In the genomic region with DNA sequence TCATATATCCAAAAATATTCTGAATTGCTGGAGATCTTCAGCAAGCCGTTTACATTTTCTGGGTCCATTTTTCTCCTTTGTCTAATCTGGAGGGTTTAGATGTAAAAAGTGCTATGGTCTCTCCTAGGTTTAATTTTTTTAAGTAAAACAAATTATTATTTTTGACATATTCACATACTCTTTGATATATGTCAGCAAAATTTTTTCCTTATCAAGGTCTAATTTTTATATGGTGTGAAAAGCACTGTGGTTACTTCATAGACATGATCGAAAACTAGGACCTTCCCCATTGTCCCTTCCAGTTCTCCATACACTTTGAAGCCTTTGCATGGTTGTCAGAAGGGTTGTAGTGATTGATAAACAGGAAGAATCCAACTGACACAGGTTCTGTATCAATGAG, we compare ENCODE assay signal across 23 cellular contexts.
DNase-seq lines count a peak whose midpoint lies in the region; ATAC-seq and TF ChIP-seq lines count a peak whose summit lies in the region.
"Had no signal": no experiment of that assay in that cellular context is flagged by ENCODE, and none has a peak within 500 bp of the region (broad histone marks: within the 10 kb centered on the region; RNA-seq: fewer than 3 reads in every experiment).

No MANE protein-coding gene starts in this region.

- TF ChIP-seq CTCF in ascending aorta (IDR thresholded peaks at IDR 0.05) (no peak), tibial artery (IDR thresholded peaks at IDR 0.05) (no peak)
- no peak for TF ChIP-seq CTCF in activated CD8-positive, alpha-beta T cell treated with anti-CD3 and anti-CD28 coated beads for 36 hours (IDR thresholded peaks at IDR 0.05)

- in situ Hi-C loops in GM23248 (cut with MboI): no loop called here

- H3K9ac ChIP-seq in GM23248 (no peak overlapping the region), mesenchymal stem cell (ENCODE audit: low read length) (peak overlapping the region; percentile 53)

- H2BK15ac ChIP-seq in mesenchymal stem cell (ENCODE audit: low read depth, poor library complexity, severe bottlenecking): no peak overlapping the region

- H3K27me3 ChIP-seq in GM23248 (replicated peaks; ENCODE audit: insufficient read depth) (no peaks in the 10 kb centered on the region), ascending aorta (no peaks in the 10 kb centered on the region), mesenchymal stem cell (ENCODE audit: control insufficient read depth in 1 of 2, insufficient read depth in 1 of 2, low read length in 2 of 2) (no peaks in the 10 kb centered on the region), tibial artery (no peaks in the 10 kb centered on the region)

- H3K79me2 ChIP-seq in GM23248 (ENCODE audit: insufficient read depth): no peaks in the 10 kb centered on the region

- H3K4me3 ChIP-seq in GM23248: no peak overlapping the region
- no peak overlapping the region for H3K4me3 ChIP-seq in ascending aorta
- H3K4me3 ChIP-seq in mesenchymal stem cell (ENCODE audit: insufficient read depth in 1 of 2, low read depth in 1 of 2, low read length in 2 of 2): no peak overlapping the region
- no peak overlapping the region for H3K4me3 ChIP-seq in tibial artery

- peaks cover 7% of the 10 kb centered on the region for H3K9me3 Mint-ChIP-seq in activated CD4-positive, alpha-beta T cell treated with anti-CD3 and anti-CD28 coated beads, Interleukin-2, amount 10 ng/mL, durations not matched to agents 24 days and 14 days
- peaks cover 2% of the 10 kb centered on the region for H3K9me3 Mint-ChIP-seq in activated CD8-positive, alpha-beta T cell treated with anti-CD3 and anti-CD28 coated beads for 36 hours
- H3K9me3 Mint-ChIP-seq: CD8-positive, alpha-beta T cell had no signal

- no peak overlapping the region for H2BK120ac ChIP-seq in mesenchymal stem cell (ENCODE audit: low read depth, low read length)

- no peak overlapping the region for H3K4ac ChIP-seq in mesenchymal stem cell (ENCODE audit: low read depth in 1 of 2, low read length in 2 of 2)

- no peaks in the 10 kb centered on the region for H3K79me1 ChIP-seq in mesenchymal stem cell (replicated peaks; ENCODE audit: low read length, poor library complexity, severe bottlenecking)

- no peaks in the 10 kb centered on the region for H3K9me2 ChIP-seq in GM23248 (ENCODE audit: insufficient read depth)

- no peak overlapping the region for H3K18ac ChIP-seq in mesenchymal stem cell (ENCODE audit: low read depth in 1 of 2, low read length in 2 of 2)

- no peak overlapping the region for H4K8ac ChIP-seq in mesenchymal stem cell (ENCODE audit: low read length)

- no peaks in the 10 kb centered on the region for H3K9me3 ChIP-seq in GM23248 (ENCODE audit: low read depth)
- no peaks in the 10 kb centered on the region for H3K9me3 ChIP-seq in ascending aorta
- H3K9me3 ChIP-seq in mesenchymal stem cell (ENCODE audit: control insufficient read depth, low read length): no peaks in the 10 kb centered on the region
- no peaks in the 10 kb centered on the region for H3K9me3 ChIP-seq in tibial artery
- H3K9me3 ChIP-seq: Caco-2 had no signal

- H3K4me1 Mint-ChIP-seq in activated CD4-positive, alpha-beta T cell treated with anti-CD3 and anti-CD28 coated beads, Interleukin-2, amount 10 ng/mL, durations not matched to agents 24 days and 14 days: peaks cover 6% of the 10 kb centered on the region
- H3K4me1 Mint-ChIP-seq in activated CD8-positive, alpha-beta T cell treated with anti-CD3 and anti-CD28 coated beads for 36 hours (ENCODE audit: low read depth): peaks cover 15% of the 10 kb centered on the region
- H3K4me1 Mint-ChIP-seq: B cell, H9 had no signal

- CTCF ChIA-PET in activated CD8-positive, alpha-beta T cell treated with anti-CD3 and anti-CD28 coated beads for 36 hours (lab: Charles Lee): no interaction called here

- H4K20me1 ChIP-seq in GM23248 (ENCODE audit: insufficient read depth): no peaks in the 10 kb centered on the region

- WGBS in GM23248 (ENCODE audit: low coverage in 1 of 2, low lambda C conversion rate in 2 of 2, missing lambda C conversion rate in 2 of 2), 2 experiments: 96 to 99% methylated on average over 2 of the region's 2 CpGs
- no CpG with 5 or more reads among the region's 2 CpGs for WGBS in mesenchymal stem cell

- no peak overlapping the region for H3K4me3 Mint-ChIP-seq in activated CD4-positive, alpha-beta T cell treated with anti-CD3 and anti-CD28 coated beads, Interleukin-2, amount 10 ng/mL, durations not matched to agents 24 days and 14 days
- H3K4me3 Mint-ChIP-seq in activated CD8-positive, alpha-beta T cell treated with anti-CD3 and anti-CD28 coated beads for 36 hours: no peak overlapping the region
- H3K4me3 Mint-ChIP-seq: B cell; CD8-positive, alpha-beta T cell; H9 had no signal

- H3K4me2 ChIP-seq in GM23248 (ENCODE audit: unreplicated experiment) (peak overlapping the region; percentile 6), mesenchymal stem cell (ENCODE audit: low read length, poor library complexity, severe bottlenecking) (no peak overlapping the region)

- H3F3A ChIP-seq in GM23248 (ENCODE audit: insufficient read depth): peaks cover 32% of the 10 kb centered on the region

- no peak for ATAC-seq in HG02884 (IDR thresholded peaks at IDR 0.05; ENCODE audit: unreplicated experiment)
- ATAC-seq in activated CD8-positive, alpha-beta T cell treated with anti-CD3 and anti-CD28 coated beads for 36 hours: no peak
- ATAC-seq: CD8-positive, alpha-beta T cell; PC-3 had no signal

- no peak overlapping the region for H3K27ac Mint-ChIP-seq in activated CD4-positive, alpha-beta T cell treated with anti-CD3 and anti-CD28 coated beads, Interleukin-2, amount 10 ng/mL, durations not matched to agents 24 days and 14 days
- no peak overlapping the region for H3K27ac Mint-ChIP-seq in activated CD8-positive, alpha-beta T cell treated with anti-CD3 and anti-CD28 coated beads for 36 hours
- H3K27ac Mint-ChIP-seq: B cell; CD8-positive, alpha-beta T cell had no signal

- H3K27ac ChIP-seq in GM23248 (peak overlapping the region; percentile 25; the same call in 1 of the 2 replicates), ascending aorta (peak overlapping the region; percentile 3 to 43), mesenchymal stem cell (ENCODE audit: low read length, poor library complexity, severe bottlenecking) (no peak overlapping the region), tibial artery (peak overlapping the region; percentile 46 to 57)
- H3K27ac ChIP-seq: C4-2B, HL-60 had no signal

- no peak overlapping the region for H2BK5ac ChIP-seq in mesenchymal stem cell (ENCODE audit: low read depth, low read length, poor library complexity, severe bottlenecking)

- H4K91ac ChIP-seq in mesenchymal stem cell (ENCODE audit: low read length): no peak overlapping the region

- DNase-seq in GM23248: no peak
- DNase-seq in ascending aorta (ENCODE audit: low spot score in 2 of 2): no peak
- DNase-seq in mesenchymal stem cell: no peak
- DNase-seq in tibial artery: no peak
- DNase-seq in activated CD4-positive, alpha-beta T cell treated with anti-CD3 and anti-CD28 coated beads, Interleukin-2, amount 10 ng/mL, durations not matched to agents 24 days and 14 days: no peak
- no peak for DNase-seq in activated CD8-positive, alpha-beta T cell treated with anti-CD3 and anti-CD28 coated beads for 36 hours
- DNase-seq: Caco-2; CD8-positive, alpha-beta T cell; H9; Kasumi-1; MV-4-11; NCI-H1105 treated with DMSO at 0.1 percent for 48 hours; NCI-H146; NCI-H1930; NCI-H2107; NCI-H526; NCI-H82; NK-92 treated with Interleukin-12 subunit alpha and Interleukin-12 subunit beta, amount 100 ng/mL, for 24 hours had no signal

- no peak overlapping the region for H3K23ac ChIP-seq in mesenchymal stem cell (ENCODE audit: low read length in 2 of 2)

- H2AFZ ChIP-seq in GM23248 (no peak overlapping the region), mesenchymal stem cell (ENCODE audit: low read depth, low read length) (no peak overlapping the region)

- H3K36me3 Mint-ChIP-seq in activated CD4-positive, alpha-beta T cell treated with anti-CD3 and anti-CD28 coated beads, Interleukin-2, amount 10 ng/mL, durations not matched to agents 24 days and 14 days (ENCODE audit: low read depth): no peaks in the 10 kb centered on the region
- H3K36me3 Mint-ChIP-seq in activated CD8-positive, alpha-beta T cell treated with anti-CD3 and anti-CD28 coated beads for 36 hours (ENCODE audit: low read depth): peaks cover 4% of the 10 kb centered on the region
- H3K36me3 Mint-ChIP-seq: CD8-positive, alpha-beta T cell had no signal

- no peak overlapping the region for H2AK5ac ChIP-seq in mesenchymal stem cell (ENCODE audit: low read length, severe bottlenecking)

- no peak overlapping the region for H2BK12ac ChIP-seq in mesenchymal stem cell (ENCODE audit: low read length in 2 of 2)

- POLR2A ChIA-PET in activated CD8-positive, alpha-beta T cell treated with anti-CD3 and anti-CD28 coated beads for 36 hours (lab: Charles Lee): no interaction called here

- H3K36me3 ChIP-seq in GM23248 (ENCODE audit: low read depth): no peaks in the 10 kb centered on the region
- H3K36me3 ChIP-seq in ascending aorta: no peaks in the 10 kb centered on the region
- no peaks in the 10 kb centered on the region for H3K36me3 ChIP-seq in mesenchymal stem cell (ENCODE audit: control insufficient read depth in 1 of 2, insufficient read depth in 2 of 2, low read depth in 1 of 2, low read length in 2 of 2)
- H3K36me3 ChIP-seq in tibial artery: no peaks in the 10 kb centered on the region

- intact Hi-C loops in ascending aorta (cut with DNase I): loop anchor here (1.0 kb wide), 1 partner anchor 168 kb away; a partner anchor contains a TSS
- intact Hi-C loops in tibial artery (cut with DNase I; ENCODE audit: low total_unique reads): no loop called here
- intact Hi-C loops in activated CD4-positive, alpha-beta T cell treated with anti-CD3 and anti-CD28 coated beads, Interleukin-2, amount 10 ng/mL, durations not matched to agents 24 days and 14 days (cut with micrococcal nuclease): no loop called here
- intact Hi-C loops in activated CD8-positive, alpha-beta T cell treated with anti-CD3 and anti-CD28 coated beads for 36 hours (cut with micrococcal nuclease): no loop called here

- no peaks in the 10 kb centered on the region for H3K27me3 Mint-ChIP-seq in activated CD4-positive, alpha-beta T cell treated with anti-CD3 and anti-CD28 coated beads, Interleukin-2, amount 10 ng/mL, durations not matched to agents 24 days and 14 days
- no peaks in the 10 kb centered on the region for H3K27me3 Mint-ChIP-seq in activated CD8-positive, alpha-beta T cell treated with anti-CD3 and anti-CD28 coated beads for 36 hours
- H3K27me3 Mint-ChIP-seq: B cell had no signal

- no peak overlapping the region for H3K14ac ChIP-seq in mesenchymal stem cell (ENCODE audit: low read length in 2 of 2)

- peaks cover 33% of the 10 kb centered on the region for H3K4me1 ChIP-seq in GM23248 (ENCODE audit: insufficient read depth)
- H3K4me1 ChIP-seq in ascending aorta: peaks cover 13 to 33% of the 10 kb centered on the region in 2 donors
- H3K4me1 ChIP-seq in mesenchymal stem cell (ENCODE audit: control insufficient read depth, insufficient read depth, low read depth, low read length): no peaks in the 10 kb centered on the region
- peaks cover 0 to 71% (median 29%) of the 10 kb centered on the region in 4 donors for H3K4me1 ChIP-seq in tibial artery
- H3K4me1 ChIP-seq: Caco-2 had no signal
